19 cellular contexts compared by ENCODE assay signal in the genomic region with DNA sequence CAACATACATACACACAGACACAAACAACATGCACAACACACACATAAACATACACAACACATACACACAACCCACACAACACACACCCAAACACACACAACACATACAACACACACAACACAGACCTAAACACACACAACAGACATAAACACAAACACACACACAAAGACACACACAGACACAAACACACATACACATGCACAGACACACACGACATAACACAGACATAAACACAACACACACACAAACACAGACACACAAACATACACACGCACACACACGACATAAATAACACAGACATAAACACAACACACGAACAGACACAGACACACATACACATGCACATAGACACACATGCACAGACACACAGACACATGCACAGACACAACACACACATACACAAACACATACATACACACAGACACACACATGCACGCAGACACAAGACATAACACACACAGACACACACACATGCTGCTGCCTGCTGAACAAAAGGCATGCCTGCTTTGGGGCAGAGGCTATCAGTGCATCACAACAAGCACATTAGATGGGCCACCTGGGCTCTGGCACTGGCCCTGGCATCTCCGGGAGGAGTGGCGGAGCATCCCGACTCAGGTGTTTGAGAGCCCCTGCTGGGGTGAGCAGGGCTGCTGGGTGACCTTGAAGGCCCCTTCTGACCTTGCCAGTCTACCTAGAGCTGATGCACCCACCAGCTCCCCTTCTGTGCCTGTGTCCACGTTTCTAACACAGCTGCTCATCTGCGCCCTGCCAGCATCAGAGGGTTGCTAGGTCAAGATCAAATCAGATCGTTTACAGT. TPM values are rescaled to one million over a fixed set of nuclear protein-coding genes. Genes with fewer than 3 reads are reported as not detected.
"Had no signal": no experiment of that assay in that cellular context is flagged by ENCODE, and none has a peak within 500 bp of the region (broad histone marks: within the 10 kb centered on the region; RNA-seq: fewer than 3 reads in every experiment).

No MANE protein-coding gene starts in this region.

- H3K9me3 Mint-ChIP-seq: immature natural killer cell; memory B cell; nephron progenitor cell; stimulated activated naive CD8-positive, alpha-beta T cell treated with anti-CD3 and anti-CD28 coated beads, Interleukin-15, Interleukin-2, amounts not matched to agents 100 ng/mL and 50 ng/mL, for 24 hours had no signal

- ATAC-seq: body of pancreas, esophagus mucosa, left cardiac atrium, T-helper 17 cell had no signal

- DNase-seq: activated CD4-positive, alpha-beta T cell treated with anti-CD3 and anti-CD28 coated beads, Interleukin-2, amount 50 U/mL, for 1 hour; activated CD4-positive, CD25-positive, alpha-beta regulatory T cell; activated naive CD4-positive, alpha-beta T cell treated with anti-CD3 and anti-CD28 coated beads, Interleukin-2, amount 50 U/mL, for 16 hours; activated T-cell treated with anti-CD3 and anti-CD28 coated beads, Interleukin-2, amount 50 U/mL, for 1 hour; body of pancreas; cerebellar nuclear complex; immature natural killer cell; left cardiac atrium; nephron progenitor cell; ovary; stimulated activated CD4-positive, alpha-beta T cell treated with anti-CD3 and anti-CD28 coated beads, Interleukin-15, amount 100 ng/mL, for 24 hours; stimulated activated CD4-positive, alpha-beta T cell treated with anti-CD3 and anti-CD28 coated beads, Interleukin-4, amount 100 ng/mL, for 24 hours; T-helper 17 cell had no signal

- H3K4me3 ChIP-seq: adrenal gland, body of pancreas, ovary had no signal

- H3K4me3 Mint-ChIP-seq: memory B cell; nephron progenitor cell; stimulated activated naive CD8-positive, alpha-beta T cell treated with anti-CD3 and anti-CD28 coated beads, Interleukin-15, Interleukin-2, amounts not matched to agents 100 ng/mL and 50 ng/mL, for 24 hours; T-helper 17 cell had no signal

- H3K9me3 ChIP-seq: adrenal gland, body of pancreas, ovary had no signal

- H3K27me3 ChIP-seq: adrenal gland, body of pancreas, ovary had no signal

- H3K27me3 Mint-ChIP-seq: memory B cell; stimulated activated naive CD8-positive, alpha-beta T cell treated with anti-CD3 and anti-CD28 coated beads, Interleukin-15, Interleukin-2, amounts not matched to agents 100 ng/mL and 50 ng/mL, for 24 hours; T-helper 17 cell had no signal

- H3K27ac ChIP-seq: adrenal gland, ovary had no signal

- H3K27ac Mint-ChIP-seq: memory B cell; nephron progenitor cell; stimulated activated naive CD8-positive, alpha-beta T cell treated with anti-CD3 and anti-CD28 coated beads, Interleukin-15, Interleukin-2, amounts not matched to agents 100 ng/mL and 50 ng/mL, for 24 hours; T-helper 17 cell had no signal

- H3K36me3 ChIP-seq: ovary had no signal

RNA-seq across cellular contexts. Expression of a gene that starts 5.5 kb away (rescaled TPM):
- total RNA-seq: temporal lobe had no signal

RNA-seq across cellular contexts. Expression of a gene that starts 7.0 kb away (rescaled TPM):
- total RNA-seq: body of pancreas, urinary bladder had no signal
- polyA plus RNA-seq: immature natural killer cell had no signal
